In the genomic region with DNA sequence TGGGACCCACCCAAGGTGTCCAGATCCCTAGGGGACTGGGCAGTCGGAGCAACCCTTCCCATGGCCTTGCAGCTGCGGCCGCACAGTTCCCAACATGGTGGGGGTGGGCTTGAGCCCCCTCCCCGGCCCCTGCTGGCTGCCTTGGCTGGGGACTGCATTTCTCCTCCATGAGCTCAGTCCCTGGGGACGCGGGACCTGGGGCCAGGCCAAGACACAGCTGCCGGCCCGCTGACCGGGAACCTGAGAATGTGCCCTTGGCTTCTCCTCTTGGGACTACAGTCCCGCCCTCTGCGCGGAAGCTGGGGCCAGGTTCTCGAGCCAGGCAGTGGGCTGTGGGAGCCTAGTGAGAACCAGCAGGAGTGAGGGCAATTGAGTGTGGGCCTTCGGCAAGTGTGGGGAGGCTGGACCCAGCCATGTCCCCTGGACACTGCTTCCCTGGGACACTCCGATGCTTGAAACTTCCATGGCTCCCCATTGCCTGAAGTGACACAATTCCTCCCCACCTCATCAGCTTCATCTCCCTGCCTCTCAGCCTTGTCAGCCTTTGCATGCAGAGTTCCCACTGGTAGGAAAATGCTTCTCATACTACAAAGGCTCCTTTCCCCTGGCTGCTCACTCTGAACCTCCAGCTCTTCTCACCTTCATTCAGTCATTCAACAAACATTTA, we compare ENCODE assay signal across 17 cellular contexts. TPM values are rescaled to one million over a fixed set of nuclear protein-coding genes. Genes with fewer than 3 reads are reported as not detected.
DNase-seq lines count a peak whose midpoint lies in the region; ATAC-seq and TF ChIP-seq lines count a peak whose summit lies in the region.
"Had no signal": no experiment of that assay in that cellular context is flagged by ENCODE, and none has a peak within 500 bp of the region (broad histone marks: within the 10 kb centered on the region; RNA-seq: fewer than 3 reads in every experiment).

No MANE protein-coding gene starts in this region.

- H3K4me3 Mint-ChIP-seq in nephron progenitor cell (no peak overlapping the region), immature natural killer cell (no peak overlapping the region)
- no peak overlapping the region for H3K4me3 Mint-ChIP-seq in activated naive CD8-positive, alpha-beta T cell treated with anti-CD3 and anti-CD28 coated beads, Interleukin-2, amount 50 U/mL, for 24 hours
- H3K4me3 Mint-ChIP-seq: activated CD8-positive, alpha-beta memory T cell treated with anti-CD3 and anti-CD28 coated beads, Interleukin-2, amount 10 ng/mL, durations not matched to agents 7 days and 5 days; stimulated activated naive CD8-positive, alpha-beta T cell treated with anti-CD3 and anti-CD28 coated beads, Interleukin-15, amount 100 ng/mL, for 72 hours had no signal

- H3K4me3 ChIP-seq in AG10803 (ENCODE audit: low read length) (no peak overlapping the region), SJCRH30 (no peak overlapping the region)
- H3K4me3 ChIP-seq: cardiac muscle cell had no signal

- H3K9me3 Mint-ChIP-seq in nephron progenitor cell (no peaks in the 10 kb centered on the region), immature natural killer cell (no peaks in the 10 kb centered on the region)
- H3K9me3 Mint-ChIP-seq in activated naive CD8-positive, alpha-beta T cell treated with anti-CD3 and anti-CD28 coated beads, Interleukin-2, amount 50 U/mL, for 24 hours, result no peaks in the 10 kb centered on the region
- H3K9me3 Mint-ChIP-seq: stimulated activated naive CD8-positive, alpha-beta T cell treated with anti-CD3 and anti-CD28 coated beads, Interleukin-15, amount 100 ng/mL, for 72 hours had no signal

- H3K27ac ChIP-seq in SJCRH30, result no peak overlapping the region
- H3K27ac ChIP-seq: cardiac muscle cell had no signal

- ATAC-seq in GM18858 (IDR thresholded peaks at IDR 0.05; ENCODE audit: unreplicated experiment) (no peak), GM18511 (IDR thresholded peaks at IDR 0.05; ENCODE audit: unreplicated experiment) (no peak)
- ATAC-seq in activated naive CD8-positive, alpha-beta T cell treated with anti-CD3 and anti-CD28 coated beads, Interleukin-2, amount 50 U/mL, for 24 hours, result no peak
- ATAC-seq: activated CD8-positive, alpha-beta memory T cell treated with anti-CD3 and anti-CD28 coated beads, Interleukin-2, amount 10 ng/mL, durations not matched to agents 7 days and 5 days; stimulated activated naive CD8-positive, alpha-beta T cell treated with anti-CD3 and anti-CD28 coated beads, Interleukin-15, amount 100 ng/mL, for 72 hours had no signal

- H3K27ac Mint-ChIP-seq in nephron progenitor cell (no peak overlapping the region), immature natural killer cell (no peak overlapping the region)
- no peak overlapping the region for H3K27ac Mint-ChIP-seq in activated naive CD8-positive, alpha-beta T cell treated with anti-CD3 and anti-CD28 coated beads, Interleukin-2, amount 50 U/mL, for 24 hours
- H3K27ac Mint-ChIP-seq: activated CD8-positive, alpha-beta memory T cell treated with anti-CD3 and anti-CD28 coated beads, Interleukin-2, amount 10 ng/mL, durations not matched to agents 7 days and 5 days; stimulated activated naive CD8-positive, alpha-beta T cell treated with anti-CD3 and anti-CD28 coated beads, Interleukin-15, amount 100 ng/mL, for 72 hours had no signal

- TF ChIP-seq CTCF in AG10803 (conservative IDR thresholded peaks at IDR 0.05; ENCODE audit: low read length), result no peak
- TF ChIP-seq CTCF in nephron progenitor cell (IDR thresholded peaks at IDR 0.05), result no peak

- H3K4me1 Mint-ChIP-seq in nephron progenitor cell (peaks cover 39% of the 10 kb centered on the region), immature natural killer cell (no peaks in the 10 kb centered on the region)
- H3K4me1 Mint-ChIP-seq in activated naive CD8-positive, alpha-beta T cell treated with anti-CD3 and anti-CD28 coated beads, Interleukin-2, amount 50 U/mL, for 24 hours, result peaks cover 2% of the 10 kb centered on the region
- H3K4me1 Mint-ChIP-seq: activated CD8-positive, alpha-beta memory T cell treated with anti-CD3 and anti-CD28 coated beads, Interleukin-2, amount 10 ng/mL, durations not matched to agents 7 days and 5 days; stimulated activated naive CD8-positive, alpha-beta T cell treated with anti-CD3 and anti-CD28 coated beads, Interleukin-15, amount 100 ng/mL, for 72 hours had no signal

- no peaks in the 10 kb centered on the region for H3K36me3 ChIP-seq in SJCRH30
- H3K36me3 ChIP-seq: cardiac muscle cell had no signal

- DNase-seq in AG10803 (ENCODE audit: low read depth) (peak; percentile 28), SJCRH30 (peak; percentile 88 to 91), fibroblast of gingiva (ENCODE audit: low read depth) (peak; percentile 65), nephron progenitor cell (peak; percentile 46), immature natural killer cell (no peak)
- DNase-seq in activated naive CD8-positive, alpha-beta T cell treated with anti-CD3 and anti-CD28 coated beads, Interleukin-2, amount 50 U/mL, for 24 hours, result no peak
- DNase-seq: activated CD8-positive, alpha-beta memory T cell treated with anti-CD3 and anti-CD28 coated beads, Interleukin-2, amount 10 ng/mL, durations not matched to agents 7 days and 5 days; islet precursor cell; midbrain; NCI-H1105 treated with DMSO at 0.1 percent for 48 hours; stimulated activated naive CD8-positive, alpha-beta T cell treated with anti-CD3 and anti-CD28 coated beads, Interleukin-15, amount 100 ng/mL, for 72 hours; T-helper 2 cell had no signal

- H3K36me3 Mint-ChIP-seq in nephron progenitor cell (ENCODE audit: low read depth) (no peaks in the 10 kb centered on the region), immature natural killer cell (no peaks in the 10 kb centered on the region)
- H3K36me3 Mint-ChIP-seq in activated naive CD8-positive, alpha-beta T cell treated with anti-CD3 and anti-CD28 coated beads, Interleukin-2, amount 50 U/mL, for 24 hours (ENCODE audit: low read depth), result no peaks in the 10 kb centered on the region
- H3K36me3 Mint-ChIP-seq: activated CD8-positive, alpha-beta memory T cell treated with anti-CD3 and anti-CD28 coated beads, Interleukin-2, amount 10 ng/mL, durations not matched to agents 7 days and 5 days had no signal

- no peaks in the 10 kb centered on the region for H3K9me3 ChIP-seq in SJCRH30 (replicated peaks)

- peaks cover 13% of the 10 kb centered on the region for H3K27me3 Mint-ChIP-seq in nephron progenitor cell (ENCODE audit: low read depth, poor library complexity)
- peaks cover 0 to 5% (median 2%) of the 10 kb centered on the region in 3 donors for H3K27me3 Mint-ChIP-seq in immature natural killer cell (ENCODE audit: low read depth in 3 of 3)
- H3K27me3 Mint-ChIP-seq in activated naive CD8-positive, alpha-beta T cell treated with anti-CD3 and anti-CD28 coated beads, Interleukin-2, amount 50 U/mL, for 24 hours, result no peaks in the 10 kb centered on the region
- H3K27me3 Mint-ChIP-seq: activated CD8-positive, alpha-beta memory T cell treated with anti-CD3 and anti-CD28 coated beads, Interleukin-2, amount 10 ng/mL, durations not matched to agents 7 days and 5 days; stimulated activated naive CD8-positive, alpha-beta T cell treated with anti-CD3 and anti-CD28 coated beads, Interleukin-15, amount 100 ng/mL, for 72 hours had no signal

- H3K4me1 ChIP-seq in SJCRH30, result peaks cover 18% of the 10 kb centered on the region

- no peaks in the 10 kb centered on the region; the same call in 1 of the 2 replicates for H3K27me3 ChIP-seq in SJCRH30
- H3K27me3 ChIP-seq: cardiac muscle cell had no signal

RNA-seq across cellular contexts. Expression of a gene that starts 13.1 kb away (rescaled TPM):
- 43.7 and 48.2 TPM in 2 replicates for total RNA-seq in SJCRH30 (2014; rRNA removed; shearing (Covaris generic))
- polyA plus RNA-seq in immature natural killer cell, result not detected
- total RNA-seq: activated CD8-positive, alpha-beta memory T cell treated with anti-CD3 and anti-CD28 coated beads, Interleukin-2, amount 10 ng/mL, durations not matched to agents 7 days and 5 days had no signal

RNA-seq across cellular contexts. Expression of a gene that starts 18.4 kb away (rescaled TPM):
- total RNA-seq in SJCRH30 (2014; rRNA removed; shearing (Covaris generic)), result 0.18 TPM in 1 of 2 replicates, not detected in the other
- not detected for polyA plus RNA-seq in immature natural killer cell
- total RNA-seq: glomerular endothelial cell had no signal
- polyA plus RNA-seq: AG04450 had no signal

Comparison
In these comparisons a context has a peak if more than half of its experiments do, and no peak if none do; other contexts are left out.
1. DNase-seq: peak in AG10803 (single experiment), SJCRH30 (2 of 2), fibroblast of gingiva (single experiment) and nephron progenitor cell (single experiment); none in immature natural killer cell (0 of 3) and activated naive CD8-positive, alpha-beta T cell treated with anti-CD3 and anti-CD28 coated beads, Interleukin-2, amount 50 U/mL, for 24 hours (single experiment).